ENCODE assay signal across 14 cellular contexts in the genomic region with DNA sequence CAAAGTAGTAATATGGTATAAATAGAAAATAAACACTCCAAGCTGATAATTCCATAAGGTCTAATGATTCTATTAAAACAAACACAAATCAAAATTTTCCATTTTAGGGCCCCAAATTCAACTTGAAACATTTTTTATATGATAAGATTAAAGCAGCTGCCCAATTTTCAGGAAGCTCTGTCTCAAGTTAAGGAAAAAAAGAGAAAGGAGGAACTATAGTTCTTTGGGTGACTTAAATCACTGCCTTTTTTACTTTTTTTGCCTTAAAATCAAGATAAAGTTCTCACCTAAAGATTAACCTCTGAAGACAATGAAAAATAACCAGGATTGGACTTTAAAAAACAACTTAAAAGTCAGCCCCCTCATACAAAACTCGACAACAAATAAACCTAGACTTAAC.
DNase-seq lines count a peak whose midpoint lies in the region; ATAC-seq and TF ChIP-seq lines count a peak whose summit lies in the region.
"Had no signal": no experiment of that assay in that cellular context is flagged by ENCODE, and none has a peak within 500 bp of the region (broad histone marks: within the 10 kb centered on the region; RNA-seq: fewer than 3 reads in every experiment).

No MANE protein-coding gene starts in this region.

- peaks cover 8% of the 10 kb centered on the region for H4K20me1 ChIP-seq in smooth muscle cell (ENCODE audit: low read depth)

- CTCF ChIA-PET in activated CD8-positive, alpha-beta T cell treated with anti-CD3 and anti-CD28 coated beads, Interleukin-2, amount 10 ng/mL, durations not matched to agents 7 days and 5 days (lab: Charles Lee) = interaction anchor here (1.4 to 2.2 kb wide), 6 partner anchors 8 to 162 kb away, joined by 3 to 17 read pairs (median 6); no protein-coding TSS in a partner anchor

- peak overlapping the region; percentile 57 for H3K27ac ChIP-seq in smooth muscle cell (ENCODE audit: low read depth)
- H3K27ac ChIP-seq: ascending aorta had no signal

- no peaks in the 10 kb centered on the region for H3K27me3 ChIP-seq in smooth muscle cell (ENCODE audit: low read depth)

- H3K79me2 ChIP-seq in smooth muscle cell (ENCODE audit: low read depth) = peaks cover 75% of the 10 kb centered on the region

- H3K9me3 Mint-ChIP-seq in activated T-cell treated with anti-CD3 and anti-CD28 coated beads, Interleukin-2, amount 50 U/mL, for 4 hours = no peaks in the 10 kb centered on the region
- H3K9me3 Mint-ChIP-seq in activated CD8-positive, alpha-beta T cell treated with anti-CD3 and anti-CD28 coated beads, Interleukin-2, amount 10 ng/mL, durations not matched to agents 7 days and 5 days (ENCODE audit: insufficient read depth) = no peaks in the 10 kb centered on the region
- H3K9me3 Mint-ChIP-seq: memory B cell had no signal

- peaks cover 45% of the 10 kb centered on the region for H3K27me3 Mint-ChIP-seq in activated T-cell treated with anti-CD3 and anti-CD28 coated beads, Interleukin-2, amount 50 U/mL, for 4 hours (ENCODE audit: low read depth)
- H3K27me3 Mint-ChIP-seq in activated CD8-positive, alpha-beta T cell treated with anti-CD3 and anti-CD28 coated beads, Interleukin-2, amount 10 ng/mL, durations not matched to agents 7 days and 5 days (ENCODE audit: low read depth) = peaks cover 27% of the 10 kb centered on the region

- POLR2A ChIA-PET in activated CD8-positive, alpha-beta T cell treated with anti-CD3 and anti-CD28 coated beads, Interleukin-2, amount 10 ng/mL, durations not matched to agents 7 days and 5 days (lab: Charles Lee) = no interaction called here

- no peak for ATAC-seq in activated T-cell treated with anti-CD3 and anti-CD28 coated beads, Interleukin-2, amount 50 U/mL, for 4 hours
- ATAC-seq in activated CD8-positive, alpha-beta T cell treated with anti-CD3 and anti-CD28 coated beads, Interleukin-2, amount 10 ng/mL, durations not matched to agents 7 days and 5 days = no peak

- TF ChIP-seq CTCF in fibroblast of villous mesenchyme (IDR thresholded peaks at IDR 0.05; ENCODE audit: insufficient read depth, low read depth, low read length) (no peak), smooth muscle cell (IDR thresholded peaks at IDR 0.05; ENCODE audit: borderline replicate concordance, insufficient read depth, poor library complexity, severe bottlenecking) (no peak)

- H3K4me1 Mint-ChIP-seq in activated T-cell treated with anti-CD3 and anti-CD28 coated beads, Interleukin-2, amount 50 U/mL, for 4 hours (ENCODE audit: low read depth) = peaks cover 11% of the 10 kb centered on the region
- peaks cover 18% of the 10 kb centered on the region for H3K4me1 Mint-ChIP-seq in activated CD8-positive, alpha-beta T cell treated with anti-CD3 and anti-CD28 coated beads, Interleukin-2, amount 10 ng/mL, durations not matched to agents 7 days and 5 days (ENCODE audit: low read depth)

- peaks cover 3% of the 10 kb centered on the region for H3K36me3 Mint-ChIP-seq in activated T-cell treated with anti-CD3 and anti-CD28 coated beads, Interleukin-2, amount 50 U/mL, for 4 hours (ENCODE audit: insufficient read depth)
- H3K36me3 Mint-ChIP-seq in activated CD8-positive, alpha-beta T cell treated with anti-CD3 and anti-CD28 coated beads, Interleukin-2, amount 10 ng/mL, durations not matched to agents 7 days and 5 days (ENCODE audit: low read depth) = peaks cover 4% of the 10 kb centered on the region
- H3K36me3 Mint-ChIP-seq: memory B cell had no signal

- H3K4me3 ChIP-seq in fibroblast of villous mesenchyme (ENCODE audit: low read depth, low read length) (peak overlapping the region; percentile 84), smooth muscle cell (peak overlapping the region; percentile 93)

- H3F3A ChIP-seq in smooth muscle cell (ENCODE audit: low read depth) = no peaks in the 10 kb centered on the region

- peak overlapping the region; percentile 96 for H3K4me2 ChIP-seq in smooth muscle cell

- H3K9ac ChIP-seq in smooth muscle cell (ENCODE audit: low read depth) = peak overlapping the region; percentile 86

- no peak overlapping the region for H3K27ac Mint-ChIP-seq in activated CD8-positive, alpha-beta T cell treated with anti-CD3 and anti-CD28 coated beads, Interleukin-2, amount 10 ng/mL, durations not matched to agents 7 days and 5 days
- H3K27ac Mint-ChIP-seq: memory B cell had no signal

- H3K4me1 ChIP-seq in smooth muscle cell (ENCODE audit: low read depth) = peaks cover 23% of the 10 kb centered on the region
- H3K4me1 ChIP-seq: BE2C had no signal

- WGBS in smooth muscle cell (ENCODE audit: low lambda C conversion rate) = 29% methylated on average over 1 of the region's 1 CpG

- H3K36me3 ChIP-seq in smooth muscle cell (ENCODE audit: low read depth) = no peaks in the 10 kb centered on the region
- H3K36me3 ChIP-seq: ascending aorta, BE2C had no signal

- H3K9me3 ChIP-seq in smooth muscle cell (replicated peaks; ENCODE audit: low read depth) = no peaks in the 10 kb centered on the region
- H3K9me3 ChIP-seq: ascending aorta, BE2C had no signal

- peak overlapping the region; percentile 44 for H2AFZ ChIP-seq in smooth muscle cell (ENCODE audit: low read depth)

- DNase-seq in activated T-cell treated with anti-CD3 and anti-CD28 coated beads, Interleukin-2, amount 50 U/mL, for 4 hours = no peak
- no peak for DNase-seq in activated T-cell treated with anti-CD3 and anti-CD28 coated beads, Interleukin-2, amount 50 U/mL, for 48 hours
- DNase-seq in activated CD8-positive, alpha-beta T cell treated with anti-CD3 and anti-CD28 coated beads, Interleukin-2, amount 10 ng/mL, durations not matched to agents 7 days and 5 days = no peak
- no peak for DNase-seq in fibroblast of villous mesenchyme (ENCODE audit: low read depth)
- no peak for DNase-seq in smooth muscle cell (lab: John Stamatoyannopoulos, UW; ENCODE audit: unreplicated experiment)
- DNase-seq in DMS114 treated with DMSO at 0.1 percent for 48 hours (lab: John Stamatoyannopoulos, UW; ENCODE audit: unreplicated experiment) = no peak
- DNase-seq in NCI-H748 (lab: John Stamatoyannopoulos, UW; ENCODE audit: unreplicated experiment) = no peak
- no peak for DNase-seq in T-helper 9 cell
- DNase-seq: activated CD4-positive, CD25-positive, alpha-beta regulatory T cell treated with anti-CD3 and anti-CD28 coated beads, Interleukin-2, amount 50 U/mL, for 72 hours; BE2C; NCI-H1436; stimulated activated CD4-positive, alpha-beta T cell treated with anti-CD3 and anti-CD28 coated beads, Interleukin-12 subunit alpha, Interleukin-12 subunit beta, amount 100 ng/mL, for 4 hours had no signal

- H3K4me3 Mint-ChIP-seq in activated T-cell treated with anti-CD3 and anti-CD28 coated beads, Interleukin-2, amount 50 U/mL, for 4 hours = peak overlapping the region; percentile 90
- H3K4me3 Mint-ChIP-seq in activated CD8-positive, alpha-beta T cell treated with anti-CD3 and anti-CD28 coated beads, Interleukin-2, amount 10 ng/mL, durations not matched to agents 7 days and 5 days = peak overlapping the region; percentile 91
